In the genomic region with DNA sequence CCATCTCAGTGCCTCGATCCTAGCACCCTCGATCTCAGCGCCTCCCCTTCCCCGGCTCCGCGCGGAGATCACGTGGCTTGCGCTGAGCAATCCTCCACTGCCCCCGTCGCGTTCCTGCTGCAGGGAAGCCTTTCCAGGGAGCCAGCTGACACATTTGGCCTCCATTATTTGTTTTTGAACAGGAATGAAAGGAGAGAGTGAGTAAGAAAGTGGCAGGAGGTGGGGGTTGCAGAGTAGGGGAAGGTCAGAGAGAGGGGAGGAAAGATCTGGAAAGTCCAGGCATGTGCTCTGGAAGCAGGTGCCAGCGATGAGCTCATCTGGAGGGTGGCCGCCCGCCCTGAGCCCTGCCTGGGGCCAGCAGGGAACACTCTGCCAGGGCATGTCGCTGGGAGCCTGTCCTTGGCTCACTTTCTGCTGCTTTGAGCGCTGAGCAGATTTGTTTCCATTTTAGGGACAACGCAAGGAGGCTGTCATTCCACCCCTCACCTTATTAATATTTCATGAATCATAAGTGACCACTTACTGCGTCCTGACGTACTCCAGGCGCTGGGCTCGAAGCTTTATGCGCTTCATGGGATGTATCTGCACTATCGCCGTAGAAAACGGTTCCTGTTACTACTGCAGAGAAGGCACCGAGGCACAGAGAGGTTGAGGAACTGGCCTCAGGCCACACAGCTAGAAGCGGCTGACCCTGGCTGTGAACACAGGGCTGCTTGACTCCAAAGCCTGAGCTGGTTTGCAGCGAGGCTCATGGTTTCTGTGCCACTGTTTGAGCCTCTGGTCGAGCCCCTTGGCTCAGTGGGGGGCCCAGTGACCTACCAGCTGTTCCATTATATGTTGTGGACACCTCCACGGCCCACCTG, we compare ENCODE assay signal across 8 cellular contexts.
DNase-seq lines count a peak whose midpoint lies in the region; ATAC-seq and TF ChIP-seq lines count a peak whose summit lies in the region.

No MANE protein-coding gene starts in this region.

- no peak for TF ChIP-seq CTCF in VCaP (conservative IDR thresholded peaks at IDR 0.05)

- DNase-seq in COLO829 (ENCODE audit: low spot score) (peak; percentile 60), Right ventricle myocardium inferior (ENCODE audit: missing footprints) (peak; percentile 90), posterior cingulate gyrus (peak in 8 of 10 donors; percentile 42 to 94 (median 62))
- DNase-seq in NK-92 treated with Interleukin-12 subunit alpha and Interleukin-12 subunit beta, amount 100 ng/mL, for 24 hours (lab: John Stamatoyannopoulos, UW), result no peak

- intact Hi-C loops in Right ventricle myocardium inferior (cut with DNase I) (loop anchor here (5.0 kb wide), 1 partner anchor 37 kb away; no protein-coding TSS in a partner anchor), posterior cingulate gyrus (cut with DNase I) (no loop called here)

- H3K27ac ChIP-seq in VCaP, result 0 out of 2 replicates have a peak overlapping the region, but pooled peaks have one; percentile 9

- peak; percentile 82 for ATAC-seq in Right ventricle myocardium inferior
- ATAC-seq in GM18870 (IDR thresholded peaks at IDR 0.05; ENCODE audit: unreplicated experiment), result no peak
- ATAC-seq in GM21825 (IDR thresholded peaks at IDR 0.05; ENCODE audit: unreplicated experiment), result no peak
- no peak for ATAC-seq in HG03175 (IDR thresholded peaks at IDR 0.05; ENCODE audit: unreplicated experiment)
